ENCODE assay signal across 8 cellular contexts in genomic region chr12:108691995-108692808, GRCh38. TPM values are rescaled to one million over a fixed set of nuclear protein-coding genes. Genes with fewer than 3 reads are reported as not detected.
DNase-seq lines count a peak whose midpoint lies in the region; TF ChIP-seq lines count a peak whose summit lies in the region.

No MANE protein-coding gene starts in this region.

- peaks cover 4% of the 10 kb centered on the region for H3K36me3 Mint-ChIP-seq in T-helper 1 cell treated with Interleukin-12 subunit alpha and Interleukin-12 subunit beta and Interleukin-4 antibody, amounts not matched to agents 30 μg/mL and 1 μg/mL, for 36 hours (ENCODE audit: low read depth)

- peak overlapping the region; percentile 76 for H3K4me2 ChIP-seq in PC-9

- peak overlapping the region; percentile 82 for H3K4me3 Mint-ChIP-seq in T-helper 1 cell treated with Interleukin-12 subunit alpha and Interleukin-12 subunit beta and Interleukin-4 antibody, amounts not matched to agents 30 μg/mL and 1 μg/mL, for 36 hours

- H3K9me3 ChIP-seq in PC-9 (ENCODE audit: insufficient read depth, low read depth) = no peaks in the 10 kb centered on the region
- no peaks in the 10 kb centered on the region for H3K9me3 ChIP-seq in transverse colon

- POLR2A ChIA-PET in PC-9 (lab: Charles Lee; ENCODE audit: unreplicated experiment) = interaction anchor here (0.5 to 1.2 kb wide), 6 partner anchors 30 to 141 kb away, joined by 3 to 8 read pairs (median 4); no protein-coding TSS in a partner anchor

- no peaks in the 10 kb centered on the region for H3K9me2 ChIP-seq in PC-9 (ENCODE audit: insufficient read depth)

- DNase-seq in T-helper 1 cell (no peak), HL-60 (ENCODE audit: low read depth in 1 of 2, low spot score in 1 of 2) (peak in 1 of 2 experiments; percentile 76), PC-9 (peak in 1 of 2 experiments; percentile 4), cerebellar nuclear complex (lab: John Stamatoyannopoulos, UW) (peak; percentile 17 to 73), medulla oblongata (ENCODE audit: extremely low spot score) (peak; percentile 87), transverse colon (peak; percentile 27), dedifferentiated amniotic fluid mesenchymal stem cell (ENCODE audit: extremely low spot score) (no peak)

- H3K79me2 ChIP-seq in PC-9 (ENCODE audit: low read depth) = peaks cover 71% of the 10 kb centered on the region

- TF ChIP-seq EP300 in transverse colon (IDR thresholded peaks at IDR 0.05; ENCODE audit: low read depth) = no peak

- H2AFZ ChIP-seq in PC-9 = no peak overlapping the region

- H3K4me3 ChIP-seq in HL-60 (replicated peaks; ENCODE audit: insufficient read depth, low read length) (peak overlapping the region; percentile 11; the same call in 1 of the 2 replicates), PC-9 (no peak overlapping the region), transverse colon (no peak overlapping the region)

- no peaks in the 10 kb centered on the region for H4K20me1 ChIP-seq in PC-9 (ENCODE audit: insufficient read depth)

- no peaks in the 10 kb centered on the region for H3K27me3 Mint-ChIP-seq in T-helper 1 cell treated with Interleukin-12 subunit alpha and Interleukin-12 subunit beta and Interleukin-4 antibody, amounts not matched to agents 30 μg/mL and 1 μg/mL, for 36 hours (ENCODE audit: low read depth)

- H3K4me1 Mint-ChIP-seq in T-helper 1 cell treated with Interleukin-12 subunit alpha and Interleukin-12 subunit beta and Interleukin-4 antibody, amounts not matched to agents 30 μg/mL and 1 μg/mL, for 36 hours (ENCODE audit: low read depth) = peaks cover 62% of the 10 kb centered on the region

- H3K36me3 ChIP-seq in PC-9 (ENCODE audit: low read depth) (peaks cover 11% of the 10 kb centered on the region), transverse colon (no peaks in the 10 kb centered on the region)

- TF ChIP-seq CTCF in HL-60 (IDR thresholded peaks at IDR 0.05; ENCODE audit: insufficient read depth, low read length) (no peak), PC-9 (conservative IDR thresholded peaks at IDR 0.05) (no peak), transverse colon (IDR thresholded peaks at IDR 0.05) (no peak)

- H3K4me1 ChIP-seq in PC-9 (replicated peaks; ENCODE audit: insufficient read depth) (peaks cover 54% of the 10 kb centered on the region), transverse colon (peaks cover 35 to 69% (median 43%) of the 10 kb centered on the region in 4 donors)

- no peak for TF ChIP-seq POLR2A in transverse colon (IDR thresholded peaks at IDR 0.05)

- peak overlapping the region; percentile 97 for H3K27ac Mint-ChIP-seq in T-helper 1 cell treated with Interleukin-12 subunit alpha and Interleukin-12 subunit beta and Interleukin-4 antibody, amounts not matched to agents 30 μg/mL and 1 μg/mL, for 36 hours

- no peaks in the 10 kb centered on the region for H3K27me3 ChIP-seq in HL-60 (ENCODE audit: insufficient read depth, poor library complexity, severe bottlenecking)
- H3K27me3 ChIP-seq in PC-9 (ENCODE audit: insufficient read depth, low read depth) = no peaks in the 10 kb centered on the region
- H3K27me3 ChIP-seq in transverse colon = no peaks in the 10 kb centered on the region

- H3K9me3 Mint-ChIP-seq in T-helper 1 cell treated with Interleukin-12 subunit alpha and Interleukin-12 subunit beta and Interleukin-4 antibody, amounts not matched to agents 30 μg/mL and 1 μg/mL, for 36 hours = no peaks in the 10 kb centered on the region

- peaks cover 41% of the 10 kb centered on the region for H3F3A ChIP-seq in PC-9 (ENCODE audit: insufficient read depth, low read depth)

- intact Hi-C loops in PC-9 (cut with micrococcal nuclease; ENCODE audit: unreplicated experiment) (loop anchor here (1.0 to 2.0 kb wide), 3 partner anchors 29 to 162 kb away; no protein-coding TSS in a partner anchor), transverse colon (cut with DNase I; ENCODE audit: low total_unique reads) (no loop called here)

- peak overlapping the region; percentile 92 for H3K27ac ChIP-seq in HL-60 (replicated peaks)
- peak overlapping the region; percentile 54 for H3K27ac ChIP-seq in PC-9
- H3K27ac ChIP-seq in transverse colon = peak overlapping the region; percentile 84 to 94 (median 88)

- BruUV-seq in PC-9 (replicated peaks; lab: Mats Ljungman, UMichigan) = TSS peak; percentile 91

- 0 to 30% methylated on average over 3 to 9 of the region's 9 CpGs for WGBS in transverse colon (ENCODE audit: low coverage in 1 of 2), 2 donors

- CTCF ChIA-PET in PC-9 (lab: Charles Lee) = interaction anchor here (0.5 kb wide), 1 partner anchor 38 kb away, joined by 3 read pairs; no protein-coding TSS in a partner anchor

- in situ Hi-C loops in transverse colon (cut with MboI; ENCODE audit: low pct_ligation_motif_present in 1 of 4, low pct_unique_long_range_greater_than_20kb in 1 of 4, low sequenced_read_pairs in 3 of 4) = no loop called here

RNA-seq across cellular contexts. Expression of gene CORO1C, which starts 39.1 kb away (rescaled TPM):
- total RNA-seq in PC-9 (2021) (122 and 139 TPM in 2 replicates), transverse colon (100 to 1,000 TPM in 3 of 4 donors, 10 to 100 TPM in 1; 68.1 to 153 (median 128) TPM)

RNA-seq across cellular contexts. Expression of gene SELPLG, which starts 58.5 kb away (rescaled TPM):
- 0.35 and 0.96 TPM in 2 replicates for total RNA-seq in PC-9 (2021)
- 1 to 10 TPM; 1.6 to 9.4 (median 3.6) TPM for total RNA-seq in transverse colon

Comparison
In these comparisons a context has a peak if more than half of its experiments do, and no peak if none do; other contexts are left out.
1. DNase-seq: peak in cerebellar nuclear complex (2 of 2), medulla oblongata (single experiment) and transverse colon (single experiment); none in T-helper 1 cell (0 of 5) and dedifferentiated amniotic fluid mesenchymal stem cell (single experiment).
2. Peak in every context shown above with its lines, with median percentiles within 50 percentile points of each other: H3K27ac ChIP-seq.